ENCODE assay signal across 8 cellular contexts in the genomic region with DNA sequence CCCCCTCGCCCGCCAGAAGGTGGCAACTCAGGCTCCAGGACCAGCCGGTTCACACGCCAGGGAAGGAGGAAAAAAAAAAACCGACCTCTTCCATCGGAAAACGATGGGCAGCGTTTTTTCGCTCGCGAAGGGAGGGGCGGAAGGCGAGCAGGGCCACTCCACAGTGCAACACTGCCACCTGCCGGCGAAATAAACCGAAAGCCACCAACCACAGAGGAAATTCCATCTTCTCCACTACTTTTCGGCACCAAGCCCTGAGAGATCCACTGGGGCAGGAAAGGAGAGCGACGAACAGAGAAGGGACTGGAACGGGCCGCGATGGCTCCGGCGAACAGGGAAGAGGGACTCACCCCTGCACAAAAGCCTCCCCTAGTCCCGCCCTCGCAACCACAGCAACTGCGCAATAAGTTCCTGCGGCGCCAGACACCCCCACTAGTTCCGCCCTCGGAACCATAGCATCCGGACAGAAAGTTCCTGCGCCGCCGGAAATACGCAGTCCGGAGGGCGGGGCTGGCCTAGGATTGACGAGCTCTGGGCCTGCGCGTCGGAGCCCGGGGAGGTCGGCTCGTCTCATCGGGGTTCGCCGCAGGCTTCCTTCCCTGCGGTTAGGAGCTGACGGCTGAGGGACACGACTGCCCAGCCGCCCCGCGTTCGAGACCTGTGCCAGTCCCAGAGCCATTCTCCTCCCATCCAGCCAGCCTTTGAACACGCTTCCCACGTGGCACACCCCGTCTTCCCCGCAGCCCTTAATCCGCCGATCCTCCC. TPM values are rescaled to one million over a fixed set of nuclear protein-coding genes. Genes with fewer than 3 reads are reported as not detected.
DNase-seq lines count a peak whose midpoint lies in the region; ATAC-seq, FAIRE-seq and TF ChIP-seq lines count a peak whose summit lies in the region.

No MANE protein-coding gene starts in this region.

- CTCF ChIA-PET in H1 (lab: Charles Lee; ENCODE audit: partially characterized antibody), result interaction anchor here (1.0 to 1.4 kb wide), 2 partner anchors 11 to 62 kb away, joined by 4 read pairs; no protein-coding TSS in a partner anchor

- POLR2A ChIA-PET in H1 (lab: Charles Lee; ENCODE audit: partially characterized antibody), result no interaction called here

- 3% methylated on average over 8 of the region's 61 CpGs; no CpG with 5 or more reads in 1 of the 2 experiments for WGBS in H1 (ENCODE audit: extremely low coverage in 1 of 2, insufficient coverage in 1 of 2, insufficient read length in 1 of 2, insufficient replicate concordance in 2 of 2, low coverage in 1 of 2, low lambda C conversion rate in 2 of 2, missing lambda C conversion rate in 1 of 2), 2 experiments

- no peaks in the 10 kb centered on the region for H3K36me3 ChIP-seq in H1 (ENCODE audit: control insufficient read depth in 2 of 4, insufficient read depth in 4 of 4, low read length in 3 of 4)

- no peak overlapping the region for H2BK20ac ChIP-seq in H1 (ENCODE audit: low read length)

- peak overlapping the region; percentile 95 for H2BK5ac ChIP-seq in H1 (ENCODE audit: low read depth, low read length)

- H3K23ac ChIP-seq in H1 (ENCODE audit: insufficient read length), result no peak overlapping the region

- ATAC-seq in GM21381 (IDR thresholded peaks at IDR 0.05; ENCODE audit: unreplicated experiment), result peak; percentile 91

- H3K79me2 ChIP-seq in H1 (ENCODE audit: control insufficient read depth in 1 of 2, insufficient read depth in 2 of 2, low read length in 2 of 2), result no peaks in the 10 kb centered on the region

- H3K4me1 ChIP-seq in H1 (replicated peaks in 1 of 4; ENCODE audit: control insufficient read depth in 3 of 4, insufficient read depth in 4 of 4, low read length in 3 of 4), result no peaks in the 10 kb centered on the region

- TF ChIP-seq EP300 in H1 (IDR thresholded peaks at IDR 0.05; ENCODE audit: borderline replicate concordance in 1 of 2, low read depth in 2 of 2, low read length in 2 of 2), result peak in 1 of 2 experiments; percentile 67; a peak in 1 of 3 replicates

- no peaks in the 10 kb centered on the region for H3K23me2 ChIP-seq in H1 (ENCODE audit: low read depth, low read length)

- no peak overlapping the region for H2BK15ac ChIP-seq in H1 (ENCODE audit: low read length)

- H3K27ac ChIP-seq in H1 (ENCODE audit: low read depth, low read length), result peak overlapping the region; percentile 99

- H2AFZ ChIP-seq in H1 (ENCODE audit: low read length), result no peak overlapping the region

- H3K18ac ChIP-seq in H1 (ENCODE audit: extremely low read depth, low read length), result peak overlapping the region; percentile 99

- H4K20me1 ChIP-seq in H1 (replicated peaks in 1 of 2; ENCODE audit: control insufficient read depth in 1 of 2, insufficient read depth in 2 of 2, low read length in 2 of 2), result no peaks in the 10 kb centered on the region

- no peaks in the 10 kb centered on the region for H3K79me1 ChIP-seq in H1 (ENCODE audit: low read depth, low read length)

- peak; percentile 85 to 90 for TF ChIP-seq RAD21 in H1 (IDR thresholded peaks at IDR 0.05 in 1 of 2, conservative IDR thresholded peaks at IDR 0.05 in 1 of 2; ENCODE audit: low read depth in 2 of 2, low read length in 2 of 2)

- TF ChIP-seq POLR2A in H1 (IDR thresholded peaks at IDR 0.05; ENCODE audit: control extremely low read depth in 1 of 2, low read depth in 2 of 2, low read length in 2 of 2), result peak in 1 of 2 experiments; percentile 81; a peak in 2 of 3 replicates

- peak overlapping the region; percentile 85; the same call in 1 of the 2 replicates for H2BK12ac ChIP-seq in H1 (ENCODE audit: low read depth, low read length)

- FAIRE-seq in HTR-8/SVneo (lab: Jason Lieb, UNC) (no peak), H1 (lab: Jason Lieb, UNC) (no peak)

- peak overlapping the region; percentile 85 for H4K5ac ChIP-seq in H1 (ENCODE audit: insufficient read length, low read depth, low read length)

- H3K4me3 ChIP-seq in H1 (ENCODE audit: extremely low read depth in 1 of 4, insufficient read depth in 2 of 4, low read depth in 3 of 4, low read length in 4 of 4), result peak overlapping the region; percentile 49 to 84 (median 81)

- H3K9me3 ChIP-seq in H1 (ENCODE audit: insufficient read depth in 2 of 2, low read depth in 1 of 2, low read length in 1 of 2), result no peaks in the 10 kb centered on the region

- peak overlapping the region; percentile 98; the same call in 1 of the 2 replicates for H4K8ac ChIP-seq in H1 (ENCODE audit: extremely low read depth, insufficient read depth, low read length)

- H2BK120ac ChIP-seq in H1 (replicated peaks; ENCODE audit: low read depth, low read length), result no peak overlapping the region

- no peak overlapping the region for H2AK5ac ChIP-seq in H1 (ENCODE audit: low read depth, low read length)

- H3K27me3 ChIP-seq in H1 (replicated peaks in 1 of 4; ENCODE audit: control insufficient read depth in 3 of 4, extremely low read depth in 1 of 4, insufficient read depth in 3 of 4, low read length in 3 of 4), result no peaks in the 10 kb centered on the region

- H3K14ac ChIP-seq in H1 (ENCODE audit: insufficient read length), result no peak overlapping the region

- H3K4me2 ChIP-seq in H1 (ENCODE audit: insufficient read depth in 1 of 2, low read depth in 2 of 2, low read length in 2 of 2), result peak overlapping the region; percentile 80 to 87

- peak; percentile 48 to 69 (median 56) for TF ChIP-seq CTCF in H1 (IDR thresholded peaks at IDR 0.05; ENCODE audit: control extremely low read depth in 1 of 3, insufficient read depth in 1 of 3, low read depth in 1 of 3, low read length in 3 of 3)

- no peak overlapping the region for H3K4ac ChIP-seq in H1 (replicated peaks; ENCODE audit: insufficient read length, low read depth, low read length)

- H3K9ac ChIP-seq in H1 (replicated peaks in 1 of 4; ENCODE audit: extremely low read depth in 1 of 4, low read depth in 3 of 4, low read length in 3 of 4), result peak overlapping the region; percentile 78 to 91 (median 82)

- H3K56ac ChIP-seq in H1 (replicated peaks; ENCODE audit: insufficient read length, low read depth, low read length), result no peak overlapping the region

- peak overlapping the region; percentile 92 for H4K91ac ChIP-seq in H1 (replicated peaks; ENCODE audit: insufficient read length, low read length)

- peak; percentile 86 for DNase-seq in D341Med (ENCODE audit: low spot score)
- DNase-seq in HTR-8/SVneo (ENCODE audit: insufficient read length, low spot score), result peak; percentile 70
- peak; percentile 95 to 99 for DNase-seq in NOMO-1 (lab: John Stamatoyannopoulos, UW; ENCODE audit: unreplicated experiment in 2 of 2)
- peak; percentile 92 to 99 (median 93) for DNase-seq in activated CD8-positive, alpha-beta memory T cell treated with anti-CD3 and anti-CD28 coated beads for 48 hours (ENCODE audit: low read depth in 2 of 3, low spot score in 2 of 3)
- peak; percentile 75 to 91 for DNase-seq in H1 (ENCODE audit: low read depth in 1 of 2, low spot score in 2 of 2)
- peak; percentile 98 for DNase-seq in mesenteric fat pad (ENCODE audit: low spot score)
- peak; percentile 70 for DNase-seq in stimulated activated CD8-positive, alpha-beta memory T cell treated with anti-CD3 and anti-CD28 coated beads, Interleukin-15, amount 100 ng/mL, for 24 hours (ENCODE audit: low read depth)

TF ChIP-seq in H1, 55 proteins besides CTCF, POLR2A, EP300 and RAD21 (continues in another document):
- peak; percentile 13; the same call in 1 of the 2 replicates for TF ChIP-seq CEBPB (IDR thresholded peaks at IDR 0.05; ENCODE audit: low read depth, low read length)
- TF ChIP-seq ASH2L (IDR thresholded peaks at IDR 0.05; ENCODE audit: low read length), result peak; percentile 29
- peak; percentile 47; the same call in 1 of the 2 replicates for TF ChIP-seq JUND (IDR thresholded peaks at IDR 0.05; ENCODE audit: low read length)
- TF ChIP-seq POLR2AphosphoS5 (IDR thresholded peaks at IDR 0.05; ENCODE audit: low read depth, low read length), result peak; percentile 64; the same call in 1 of the 2 replicates
- TF ChIP-seq SP1 (IDR thresholded peaks at IDR 0.05; ENCODE audit: low read depth, low read length), result peak; percentile 86
- no peak for TF ChIP-seq ZNF274 (IDR thresholded peaks at IDR 0.05; ENCODE audit: borderline replicate concordance, extremely low read depth, low read length)
- TF ChIP-seq KDM5A (IDR thresholded peaks at IDR 0.05; ENCODE audit: low read length), result peak; percentile 97
- TF ChIP-seq SIN3A (conservative IDR thresholded peaks at IDR 0.05 in 1 of 2, IDR thresholded peaks at IDR 0.05 in 1 of 2; ENCODE audit: low read depth in 1 of 2, low read length in 2 of 2), result no peak; a peak in 1 of 4 replicates
- TF ChIP-seq, protein P1, sequence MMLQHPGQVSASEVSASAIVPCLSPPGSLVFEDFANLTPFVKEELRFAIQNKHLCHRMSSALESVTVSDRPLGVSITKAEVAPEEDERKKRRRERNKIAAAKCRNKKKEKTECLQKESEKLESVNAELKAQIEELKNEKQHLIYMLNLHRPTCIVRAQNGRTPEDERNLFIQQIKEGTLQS (IDR thresholded peaks at IDR 0.05; ENCODE audit: insufficient read depth, low read depth, low read length), result no peak
- no peak for TF ChIP-seq SAP30 (IDR thresholded peaks at IDR 0.05; ENCODE audit: insufficient read depth, insufficient replicate concordance, low read length)

RNA-seq across cellular contexts. Expression of a gene that starts 23.4 kb away (rescaled TPM):
- 11.0 and 13.6 TPM in 2 replicates for total RNA-seq in H1 (2021; fragmentation: NEBNext Ultra II Directional; extraction: Animal tissue kit (Norgen Biotek cat#: 25700))
- 11.7 and 16.0 TPM in 2 replicates for polyA plus RNA-seq in H1 (2011; rRNA removed)
- polyA plus RNA-seq in H1 (2011; cell fraction: cytosol; rRNA removed), result 18.4 TPM
- polyA plus RNA-seq in H1 (2011; cell fraction: nucleus; rRNA removed), result 35.3 TPM
- 18.6 to 24.6 TPM (median 22.9 TPM) in 4 replicates for polyA plus RNA-seq in H1 (2012, experiment 1 of 2)
- 4.1 TPM for polyA plus RNA-seq in H1 (2012, experiment 2 of 2)
- 10.0 TPM for polyA plus RNA-seq in H1 (2013, experiment 1 of 2)
- 12.2 TPM for polyA plus RNA-seq in H1 (2013, experiment 2 of 2)
- 3.8 and 6.9 TPM in 2 replicates for polyA minus RNA-seq in H1 (2011; rRNA and poly(A)+ RNA removed)
- 3.5 TPM for polyA minus RNA-seq in H1 (2011; cell fraction: cytosol; rRNA and poly(A)+ RNA removed)
- polyA minus RNA-seq in H1 (2011; cell fraction: nucleus; rRNA and poly(A)+ RNA removed), result 15.0 TPM
- 31.8 TPM for total RNA-seq in mesenteric fat pad

RNA-seq across cellular contexts. Expression of a gene that starts 37.8 kb away (rescaled TPM):
- 9.1 and 10.7 TPM in 2 replicates for total RNA-seq in H1 (2021; fragmentation: NEBNext Ultra II Directional; extraction: Animal tissue kit (Norgen Biotek cat#: 25700))
- polyA plus RNA-seq in H1 (2011; rRNA removed), result 31.3 and 36.2 TPM in 2 replicates
- polyA plus RNA-seq in H1 (2011; cell fraction: cytosol; rRNA removed), result 33.5 TPM
- polyA plus RNA-seq in H1 (2011; cell fraction: nucleus; rRNA removed), result 57.1 TPM
- polyA plus RNA-seq in H1 (2012, experiment 1 of 2), result 14.9 to 19.6 TPM (median 16.0 TPM) in 4 replicates
- polyA plus RNA-seq in H1 (2012, experiment 2 of 2), result 4.2 TPM
- polyA plus RNA-seq in H1 (2013, experiment 1 of 2), result 12.8 TPM
- polyA plus RNA-seq in H1 (2013, experiment 2 of 2), result 11.0 TPM
- polyA minus RNA-seq in H1 (2011; rRNA and poly(A)+ RNA removed), result 7.9 and 13.1 TPM in 2 replicates
- 5.7 TPM for polyA minus RNA-seq in H1 (2011; cell fraction: cytosol; rRNA and poly(A)+ RNA removed)
- polyA minus RNA-seq in H1 (2011; cell fraction: nucleus; rRNA and poly(A)+ RNA removed), result 4.9 TPM
- total RNA-seq in mesenteric fat pad, result 28.5 TPM

Comparison
In these comparisons a context has a peak if more than half of its experiments do, and no peak if none do; other contexts are left out.
1. Peak in every context shown above with its lines: DNase-seq, ATAC-seq, H3K4me3 ChIP-seq and H3K27ac ChIP-seq.